Comparison of ENCODE assay signal across 1 cellular context in the genomic region with DNA sequence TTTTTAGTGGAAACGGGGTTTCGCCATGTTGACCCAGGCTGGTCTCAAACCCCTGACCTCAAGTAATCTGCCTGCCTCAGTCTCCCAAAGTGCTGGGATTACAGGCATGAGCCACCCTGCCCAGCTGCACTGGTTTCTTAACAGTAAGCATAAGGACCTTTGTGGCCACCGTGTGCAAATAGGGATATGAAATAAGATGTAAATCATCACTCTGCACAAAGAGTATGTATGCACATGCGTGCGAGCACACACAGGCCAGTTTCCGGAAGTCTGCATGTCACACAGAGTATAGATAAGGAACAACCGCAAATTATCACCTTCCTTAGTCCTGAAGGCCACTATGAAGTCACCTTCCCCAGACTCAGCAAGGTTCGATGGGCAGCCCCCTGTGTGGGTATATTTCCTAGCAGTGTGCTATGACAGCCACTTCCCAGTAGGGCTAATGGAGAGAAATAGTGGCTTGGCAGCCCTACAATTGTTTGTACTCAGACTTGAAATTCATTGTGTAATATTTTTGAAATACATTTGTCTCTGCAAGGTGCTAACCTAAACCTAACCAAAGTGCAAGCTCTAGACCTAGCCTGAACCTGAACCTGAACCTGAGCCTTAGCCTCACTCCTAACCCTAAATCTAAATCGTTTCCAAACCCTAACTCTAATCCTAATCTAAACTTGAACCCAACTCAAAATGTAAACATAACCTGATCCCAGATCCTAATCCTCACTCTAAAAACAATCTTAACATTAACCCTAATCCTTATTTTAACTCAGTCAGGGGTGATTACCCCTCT.
A peak's percentile ranks its signal among the peaks of the same experiment; 100 is the strongest.
TF ChIP-seq lines count a peak whose summit lies in the region.

No MANE protein-coding gene starts in this region.

TF ChIP-seq in GM12878, 131 proteins besides CTCF, POLR2A, EP300 and RAD21 (continued from another document and continues in another):
- TF ChIP-seq, protein P1, sequence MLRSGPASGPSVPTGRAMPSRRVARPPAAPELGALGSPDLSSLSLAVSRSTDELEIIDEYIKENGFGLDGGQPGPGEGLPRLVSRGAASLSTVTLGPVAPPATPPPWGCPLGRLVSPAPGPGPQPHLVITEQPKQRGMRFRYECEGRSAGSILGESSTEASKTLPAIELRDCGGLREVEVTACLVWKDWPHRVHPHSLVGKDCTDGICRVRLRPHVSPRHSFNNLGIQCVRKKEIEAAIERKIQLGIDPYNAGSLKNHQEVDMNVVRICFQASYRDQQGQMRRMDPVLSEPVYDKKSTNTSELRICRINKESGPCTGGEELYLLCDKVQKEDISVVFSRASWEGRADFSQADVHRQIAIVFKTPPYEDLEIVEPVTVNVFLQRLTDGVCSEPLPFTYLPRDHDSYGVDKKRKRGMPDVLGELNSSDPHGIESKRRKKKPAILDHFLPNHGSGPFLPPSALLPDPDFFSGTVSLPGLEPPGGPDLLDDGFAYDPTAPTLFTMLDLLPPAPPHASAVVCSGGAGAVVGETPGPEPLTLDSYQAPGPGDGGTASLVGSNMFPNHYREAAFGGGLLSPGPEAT (IDR thresholded peaks at IDR 0.05; ENCODE audit: low read depth), result peak; percentile 76
- 0 out of 4 replicates have a peak, but pooled peaks of 1 of the 2 experiments have one; percentile 27 for TF ChIP-seq ETV6 (conservative IDR thresholded peaks at IDR 0.05 in 1 of 2, IDR thresholded peaks at IDR 0.05 in 1 of 2; ENCODE audit: borderline replicate concordance in 1 of 2, low read depth in 1 of 2)
- no peak for TF ChIP-seq SIN3A (IDR thresholded peaks at IDR 0.05; ENCODE audit: low read depth, low read length)
- TF ChIP-seq MEF2B (IDR thresholded peaks at IDR 0.05; ENCODE audit: partially characterized antibody, poor library complexity, severe bottlenecking), result peak; percentile 65
- TF ChIP-seq NRF1 (conservative IDR thresholded peaks at IDR 0.05; ENCODE audit: low read depth, low read length), result peak; percentile 43
- no peak for TF ChIP-seq EZH2 (IDR thresholded peaks at IDR 0.05; ENCODE audit: borderline replicate concordance, control insufficient read depth, low read depth, low read length)
- TF ChIP-seq ZBED1 (IDR thresholded peaks at IDR 0.05; ENCODE audit: borderline replicate concordance), result no peak
- TF ChIP-seq BMI1 (IDR thresholded peaks at IDR 0.05; ENCODE audit: borderline replicate concordance), result 0 out of 2 replicates have a peak, but pooled peaks have one; percentile 12
- TF ChIP-seq ATF7 (IDR thresholded peaks at IDR 0.05; ENCODE audit: low read depth), result peak; percentile 96
- TF ChIP-seq PAX8 (IDR thresholded peaks at IDR 0.05), result peak; percentile 99
- TF ChIP-seq ZNF217 (IDR thresholded peaks at IDR 0.05), result peak; percentile 86
- peak; percentile 41; the same call in 1 of the 2 replicates for TF ChIP-seq EED (IDR thresholded peaks at IDR 0.05; ENCODE audit: low read depth)
- TF ChIP-seq TCF12 (IDR thresholded peaks at IDR 0.05; ENCODE audit: low read depth, low read length), result peak; percentile 65; the same call in 1 of the 2 replicates
- TF ChIP-seq SMARCA5 (IDR thresholded peaks at IDR 0.05), result peak; percentile 74
- TF ChIP-seq MXI1 (IDR thresholded peaks at IDR 0.05; ENCODE audit: low read depth, low read length), result 0 out of 2 replicates have a peak, but pooled peaks have one; percentile 27
- TF ChIP-seq BACH1 (IDR thresholded peaks at IDR 0.05; ENCODE audit: borderline replicate concordance), result peak; percentile 83; the same call in 1 of the 2 replicates
- TF ChIP-seq HDAC2 (IDR thresholded peaks at IDR 0.05), result no peak
- TF ChIP-seq, protein P2, sequence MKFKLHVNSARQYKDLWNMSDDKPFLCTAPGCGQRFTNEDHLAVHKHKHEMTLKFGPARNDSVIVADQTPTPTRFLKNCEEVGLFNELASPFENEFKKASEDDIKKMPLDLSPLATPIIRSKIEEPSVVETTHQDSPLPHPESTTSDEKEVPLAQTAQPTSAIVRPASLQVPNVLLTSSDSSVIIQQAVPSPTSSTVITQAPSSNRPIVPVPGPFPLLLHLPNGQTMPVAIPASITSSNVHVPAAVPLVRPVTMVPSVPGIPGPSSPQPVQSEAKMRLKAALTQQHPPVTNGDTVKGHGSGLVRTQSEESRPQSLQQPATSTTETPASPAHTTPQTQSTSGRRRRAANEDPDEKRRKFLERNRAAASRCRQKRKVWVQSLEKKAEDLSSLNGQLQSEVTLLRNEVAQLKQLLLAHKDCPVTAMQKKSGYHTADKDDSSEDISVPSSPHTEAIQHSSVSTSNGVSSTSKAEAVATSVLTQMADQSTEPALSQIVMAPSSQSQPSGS (IDR thresholded peaks at IDR 0.05; ENCODE audit: low read length), result peak; percentile 76
- TF ChIP-seq SPI1 (IDR thresholded peaks at IDR 0.05; ENCODE audit: borderline replicate concordance, insufficient read depth, low read depth, low read length), result peak; percentile 66; the same call in 1 of the 2 replicates
- TF ChIP-seq NBN (IDR thresholded peaks at IDR 0.05), result peak; percentile 82
- TF ChIP-seq, protein P3, sequence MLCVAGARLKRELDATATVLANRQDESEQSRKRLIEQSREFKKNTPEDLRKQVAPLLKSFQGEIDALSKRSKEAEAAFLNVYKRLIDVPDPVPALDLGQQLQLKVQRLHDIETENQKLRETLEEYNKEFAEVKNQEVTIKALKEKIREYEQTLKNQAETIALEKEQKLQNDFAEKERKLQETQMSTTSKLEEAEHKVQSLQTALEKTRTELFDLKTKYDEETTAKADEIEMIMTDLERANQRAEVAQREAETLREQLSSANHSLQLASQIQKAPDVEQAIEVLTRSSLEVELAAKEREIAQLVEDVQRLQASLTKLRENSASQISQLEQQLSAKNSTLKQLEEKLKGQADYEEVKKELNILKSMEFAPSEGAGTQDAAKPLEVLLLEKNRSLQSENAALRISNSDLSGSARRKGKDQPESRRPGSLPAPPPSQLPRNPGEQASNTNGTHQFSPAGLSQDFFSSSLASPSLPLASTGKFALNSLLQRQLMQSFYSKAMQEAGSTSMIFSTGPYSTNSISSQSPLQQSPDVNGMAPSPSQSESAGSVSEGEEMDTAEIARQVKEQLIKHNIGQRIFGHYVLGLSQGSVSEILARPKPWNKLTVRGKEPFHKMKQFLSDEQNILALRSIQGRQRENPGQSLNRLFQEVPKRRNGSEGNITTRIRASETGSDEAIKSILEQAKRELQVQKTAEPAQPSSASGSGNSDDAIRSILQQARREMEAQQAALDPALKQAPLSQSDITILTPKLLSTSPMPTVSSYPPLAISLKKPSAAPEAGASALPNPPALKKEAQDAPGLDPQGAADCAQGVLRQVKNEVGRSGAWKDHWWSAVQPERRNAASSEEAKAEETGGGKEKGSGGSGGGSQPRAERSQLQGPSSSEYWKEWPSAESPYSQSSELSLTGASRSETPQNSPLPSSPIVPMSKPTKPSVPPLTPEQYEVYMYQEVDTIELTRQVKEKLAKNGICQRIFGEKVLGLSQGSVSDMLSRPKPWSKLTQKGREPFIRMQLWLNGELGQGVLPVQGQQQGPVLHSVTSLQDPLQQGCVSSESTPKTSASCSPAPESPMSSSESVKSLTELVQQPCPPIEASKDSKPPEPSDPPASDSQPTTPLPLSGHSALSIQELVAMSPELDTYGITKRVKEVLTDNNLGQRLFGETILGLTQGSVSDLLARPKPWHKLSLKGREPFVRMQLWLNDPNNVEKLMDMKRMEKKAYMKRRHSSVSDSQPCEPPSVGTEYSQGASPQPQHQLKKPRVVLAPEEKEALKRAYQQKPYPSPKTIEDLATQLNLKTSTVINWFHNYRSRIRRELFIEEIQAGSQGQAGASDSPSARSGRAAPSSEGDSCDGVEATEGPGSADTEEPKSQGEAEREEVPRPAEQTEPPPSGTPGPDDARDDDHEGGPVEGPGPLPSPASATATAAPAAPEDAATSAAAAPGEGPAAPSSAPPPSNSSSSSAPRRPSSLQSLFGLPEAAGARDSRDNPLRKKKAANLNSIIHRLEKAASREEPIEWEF (IDR thresholded peaks at IDR 0.05; ENCODE audit: insufficient replicate concordance, low read depth, low read length), result peak; percentile 61
- no peak for TF ChIP-seq SP1 (IDR thresholded peaks at IDR 0.05; ENCODE audit: low read depth, low read length)
- TF ChIP-seq MTA2 (IDR thresholded peaks at IDR 0.05; ENCODE audit: low read depth), result peak; percentile 97
- TF ChIP-seq RUNX3 (IDR thresholded peaks at IDR 0.05; ENCODE audit: low read length), result peak; percentile 90
- no peak for TF ChIP-seq SUPT20H (IDR thresholded peaks at IDR 0.05; ENCODE audit: borderline replicate concordance, control insufficient read depth, low read depth, low read length)
- 0 out of 2 replicates have a peak, but pooled peaks have one; percentile 36 for TF ChIP-seq ZNF207 (IDR thresholded peaks at IDR 0.05; ENCODE audit: borderline replicate concordance)
- TF ChIP-seq BHLHE40 (IDR thresholded peaks at IDR 0.05; ENCODE audit: borderline replicate concordance in 1 of 2, low read depth in 2 of 2, low read length in 1 of 2), result peak in 1 of 2 experiments; percentile 80; a peak in 2 of 4 replicates
- TF ChIP-seq, protein P4, sequence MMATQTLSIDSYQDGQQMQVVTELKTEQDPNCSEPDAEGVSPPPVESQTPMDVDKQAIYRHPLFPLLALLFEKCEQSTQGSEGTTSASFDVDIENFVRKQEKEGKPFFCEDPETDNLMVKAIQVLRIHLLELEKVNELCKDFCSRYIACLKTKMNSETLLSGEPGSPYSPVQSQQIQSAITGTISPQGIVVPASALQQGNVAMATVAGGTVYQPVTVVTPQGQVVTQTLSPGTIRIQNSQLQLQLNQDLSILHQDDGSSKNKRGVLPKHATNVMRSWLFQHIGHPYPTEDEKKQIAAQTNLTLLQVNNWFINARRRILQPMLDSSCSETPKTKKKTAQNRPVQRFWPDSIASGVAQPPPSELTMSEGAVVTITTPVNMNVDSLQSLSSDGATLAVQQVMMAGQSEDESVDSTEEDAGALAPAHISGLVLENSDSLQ (IDR thresholded peaks at IDR 0.05), result peak; percentile 63
- peak; percentile 70; the same call in 1 of the 2 replicates for TF ChIP-seq BCL11A (IDR thresholded peaks at IDR 0.05; ENCODE audit: low read depth, low read length)
- TF ChIP-seq, protein P5, sequence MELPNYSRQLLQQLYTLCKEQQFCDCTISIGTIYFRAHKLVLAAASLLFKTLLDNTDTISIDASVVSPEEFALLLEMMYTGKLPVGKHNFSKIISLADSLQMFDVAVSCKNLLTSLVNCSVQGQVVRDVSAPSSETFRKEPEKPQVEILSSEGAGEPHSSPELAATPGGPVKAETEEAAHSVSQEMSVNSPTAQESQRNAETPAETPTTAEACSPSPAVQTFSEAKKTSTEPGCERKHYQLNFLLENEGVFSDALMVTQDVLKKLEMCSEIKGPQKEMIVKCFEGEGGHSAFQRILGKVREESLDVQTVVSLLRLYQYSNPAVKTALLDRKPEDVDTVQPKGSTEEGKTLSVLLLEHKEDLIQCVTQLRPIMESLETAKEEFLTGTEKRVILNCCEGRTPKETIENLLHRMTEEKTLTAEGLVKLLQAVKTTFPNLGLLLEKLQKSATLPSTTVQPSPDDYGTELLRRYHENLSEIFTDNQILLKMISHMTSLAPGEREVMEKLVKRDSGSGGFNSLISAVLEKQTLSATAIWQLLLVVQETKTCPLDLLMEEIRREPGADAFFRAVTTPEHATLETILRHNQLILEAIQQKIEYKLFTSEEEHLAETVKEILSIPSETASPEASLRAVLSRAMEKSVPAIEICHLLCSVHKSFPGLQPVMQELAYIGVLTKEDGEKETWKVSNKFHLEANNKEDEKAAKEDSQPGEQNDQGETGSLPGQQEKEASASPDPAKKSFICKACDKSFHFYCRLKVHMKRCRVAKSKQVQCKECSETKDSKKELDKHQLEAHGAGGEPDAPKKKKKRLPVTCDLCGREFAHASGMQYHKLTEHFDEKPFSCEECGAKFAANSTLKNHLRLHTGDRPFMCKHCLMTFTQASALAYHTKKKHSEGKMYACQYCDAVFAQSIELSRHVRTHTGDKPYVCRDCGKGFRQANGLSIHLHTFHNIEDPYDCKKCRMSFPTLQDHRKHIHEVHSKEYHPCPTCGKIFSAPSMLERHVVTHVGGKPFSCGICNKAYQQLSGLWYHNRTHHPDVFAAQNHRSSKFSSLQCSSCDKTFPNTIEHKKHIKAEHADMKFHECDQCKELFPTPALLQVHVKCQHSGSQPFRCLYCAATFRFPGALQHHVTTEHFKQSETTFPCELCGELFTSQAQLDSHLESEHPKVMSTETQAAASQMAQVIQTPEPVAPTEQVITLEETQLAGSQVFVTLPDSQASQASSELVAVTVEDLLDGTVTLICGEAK (IDR thresholded peaks at IDR 0.05; ENCODE audit: borderline replicate concordance), result peak; percentile 20; the same call in 1 of the 2 replicates
- no peak for TF ChIP-seq SREBF2 (IDR thresholded peaks at IDR 0.05; ENCODE audit: low read length)
- peak; percentile 56; the same call in 1 of the 2 replicates for TF ChIP-seq PAX5 (IDR thresholded peaks at IDR 0.05; ENCODE audit: borderline replicate concordance, low read depth, low read length)
- TF ChIP-seq DPF2 (IDR thresholded peaks at IDR 0.05), result peak; percentile 96; the same call in 1 of the 2 replicates
- TF ChIP-seq FOXM1 (IDR thresholded peaks at IDR 0.05; ENCODE audit: low read depth, low read length), result peak; percentile 49; the same call in 1 of the 2 replicates
- TF ChIP-seq, protein P6, sequence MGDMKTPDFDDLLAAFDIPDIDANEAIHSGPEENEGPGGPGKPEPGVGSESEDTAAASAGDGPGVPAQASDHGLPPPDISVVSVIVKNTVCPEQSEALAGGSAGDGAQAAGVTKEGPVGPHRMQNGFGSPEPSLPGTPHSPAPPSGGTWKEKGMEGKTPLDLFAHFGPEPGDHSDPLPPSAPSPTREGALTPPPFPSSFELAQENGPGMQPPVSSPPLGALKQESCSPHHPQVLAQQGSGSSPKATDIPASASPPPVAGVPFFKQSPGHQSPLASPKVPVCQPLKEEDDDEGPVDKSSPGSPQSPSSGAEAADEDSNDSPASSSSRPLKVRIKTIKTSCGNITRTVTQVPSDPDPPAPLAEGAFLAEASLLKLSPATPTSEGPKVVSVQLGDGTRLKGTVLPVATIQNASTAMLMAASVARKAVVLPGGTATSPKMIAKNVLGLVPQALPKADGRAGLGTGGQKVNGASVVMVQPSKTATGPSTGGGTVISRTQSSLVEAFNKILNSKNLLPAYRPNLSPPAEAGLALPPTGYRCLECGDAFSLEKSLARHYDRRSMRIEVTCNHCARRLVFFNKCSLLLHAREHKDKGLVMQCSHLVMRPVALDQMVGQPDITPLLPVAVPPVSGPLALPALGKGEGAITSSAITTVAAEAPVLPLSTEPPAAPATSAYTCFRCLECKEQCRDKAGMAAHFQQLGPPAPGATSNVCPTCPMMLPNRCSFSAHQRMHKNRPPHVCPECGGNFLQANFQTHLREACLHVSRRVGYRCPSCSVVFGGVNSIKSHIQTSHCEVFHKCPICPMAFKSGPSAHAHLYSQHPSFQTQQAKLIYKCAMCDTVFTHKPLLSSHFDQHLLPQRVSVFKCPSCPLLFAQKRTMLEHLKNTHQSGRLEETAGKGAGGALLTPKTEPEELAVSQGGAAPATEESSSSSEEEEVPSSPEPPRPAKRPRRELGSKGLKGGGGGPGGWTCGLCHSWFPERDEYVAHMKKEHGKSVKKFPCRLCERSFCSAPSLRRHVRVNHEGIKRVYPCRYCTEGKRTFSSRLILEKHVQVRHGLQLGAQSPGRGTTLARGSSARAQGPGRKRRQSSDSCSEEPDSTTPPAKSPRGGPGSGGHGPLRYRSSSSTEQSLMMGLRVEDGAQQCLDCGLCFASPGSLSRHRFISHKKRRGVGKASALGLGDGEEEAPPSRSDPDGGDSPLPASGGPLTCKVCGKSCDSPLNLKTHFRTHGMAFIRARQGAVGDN (IDR thresholded peaks at IDR 0.05), result peak; percentile 75
- TF ChIP-seq POU2F2 (IDR thresholded peaks at IDR 0.05; ENCODE audit: borderline replicate concordance, low read depth, low read length), result peak; percentile 77; the same call in 1 of the 3 replicates
